Comparison of ENCODE assay signal across 1 cellular context in genomic region chr16:19717781-19718623, GRCh38.
TF ChIP-seq lines count a peak whose summit lies in the region.

A gene with protein sequence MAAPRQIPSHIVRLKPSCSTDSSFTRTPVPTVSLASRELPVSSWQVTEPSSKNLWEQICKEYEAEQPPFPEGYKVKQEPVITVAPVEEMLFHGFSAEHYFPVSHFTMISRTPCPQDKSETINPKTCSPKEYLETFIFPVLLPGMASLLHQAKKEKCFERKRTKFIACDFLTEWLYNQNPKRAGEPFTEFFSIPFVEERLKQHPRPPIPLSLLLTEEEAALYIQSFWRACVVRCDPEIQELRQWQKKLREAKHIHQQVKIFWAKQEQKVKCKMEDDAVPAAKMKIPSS (plus strand): TSS chr16:19718271. CDS start chr16:19718307, 36 bp downstream.
A gene with protein sequence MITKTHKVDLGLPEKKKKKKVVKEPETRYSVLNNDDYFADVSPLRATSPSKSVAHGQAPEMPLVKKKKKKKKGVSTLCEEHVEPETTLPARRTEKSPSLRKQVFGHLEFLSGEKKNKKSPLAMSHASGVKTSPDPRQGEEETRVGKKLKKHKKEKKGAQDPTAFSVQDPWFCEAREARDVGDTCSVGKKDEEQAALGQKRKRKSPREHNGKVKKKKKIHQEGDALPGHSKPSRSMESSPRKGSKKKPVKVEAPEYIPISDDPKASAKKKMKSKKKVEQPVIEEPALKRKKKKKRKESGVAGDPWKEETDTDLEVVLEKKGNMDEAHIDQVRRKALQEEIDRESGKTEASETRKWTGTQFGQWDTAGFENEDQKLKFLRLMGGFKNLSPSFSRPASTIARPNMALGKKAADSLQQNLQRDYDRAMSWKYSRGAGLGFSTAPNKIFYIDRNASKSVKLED (minus strand): TSS chr16:19718227. CDS start chr16:19715035, 3,192 bp downstream.

TF ChIP-seq in HepG2, 621 proteins besides CTCF, POLR2A, EP300 and RAD21 (continued from another document and continues in another):
- TF ChIP-seq, protein P1, sequence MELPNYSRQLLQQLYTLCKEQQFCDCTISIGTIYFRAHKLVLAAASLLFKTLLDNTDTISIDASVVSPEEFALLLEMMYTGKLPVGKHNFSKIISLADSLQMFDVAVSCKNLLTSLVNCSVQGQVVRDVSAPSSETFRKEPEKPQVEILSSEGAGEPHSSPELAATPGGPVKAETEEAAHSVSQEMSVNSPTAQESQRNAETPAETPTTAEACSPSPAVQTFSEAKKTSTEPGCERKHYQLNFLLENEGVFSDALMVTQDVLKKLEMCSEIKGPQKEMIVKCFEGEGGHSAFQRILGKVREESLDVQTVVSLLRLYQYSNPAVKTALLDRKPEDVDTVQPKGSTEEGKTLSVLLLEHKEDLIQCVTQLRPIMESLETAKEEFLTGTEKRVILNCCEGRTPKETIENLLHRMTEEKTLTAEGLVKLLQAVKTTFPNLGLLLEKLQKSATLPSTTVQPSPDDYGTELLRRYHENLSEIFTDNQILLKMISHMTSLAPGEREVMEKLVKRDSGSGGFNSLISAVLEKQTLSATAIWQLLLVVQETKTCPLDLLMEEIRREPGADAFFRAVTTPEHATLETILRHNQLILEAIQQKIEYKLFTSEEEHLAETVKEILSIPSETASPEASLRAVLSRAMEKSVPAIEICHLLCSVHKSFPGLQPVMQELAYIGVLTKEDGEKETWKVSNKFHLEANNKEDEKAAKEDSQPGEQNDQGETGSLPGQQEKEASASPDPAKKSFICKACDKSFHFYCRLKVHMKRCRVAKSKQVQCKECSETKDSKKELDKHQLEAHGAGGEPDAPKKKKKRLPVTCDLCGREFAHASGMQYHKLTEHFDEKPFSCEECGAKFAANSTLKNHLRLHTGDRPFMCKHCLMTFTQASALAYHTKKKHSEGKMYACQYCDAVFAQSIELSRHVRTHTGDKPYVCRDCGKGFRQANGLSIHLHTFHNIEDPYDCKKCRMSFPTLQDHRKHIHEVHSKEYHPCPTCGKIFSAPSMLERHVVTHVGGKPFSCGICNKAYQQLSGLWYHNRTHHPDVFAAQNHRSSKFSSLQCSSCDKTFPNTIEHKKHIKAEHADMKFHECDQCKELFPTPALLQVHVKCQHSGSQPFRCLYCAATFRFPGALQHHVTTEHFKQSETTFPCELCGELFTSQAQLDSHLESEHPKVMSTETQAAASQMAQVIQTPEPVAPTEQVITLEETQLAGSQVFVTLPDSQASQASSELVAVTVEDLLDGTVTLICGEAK (IDR thresholded peaks at IDR 0.05) = peak; percentile 94
- TF ChIP-seq, protein P1 (CRISPR knock-in tag; IDR thresholded peaks at IDR 0.05) = peak; percentile 77
- TF ChIP-seq ISX (CRISPR knock-in tag; conservative IDR thresholded peaks at IDR 0.05) = peak; percentile 70; the same call in 1 of the 2 replicates
- peak; percentile 97 for TF ChIP-seq ARNT2 (CRISPR knock-in tag; IDR thresholded peaks at IDR 0.05; ENCODE audit: low read depth)
- TF ChIP-seq, protein P2, sequence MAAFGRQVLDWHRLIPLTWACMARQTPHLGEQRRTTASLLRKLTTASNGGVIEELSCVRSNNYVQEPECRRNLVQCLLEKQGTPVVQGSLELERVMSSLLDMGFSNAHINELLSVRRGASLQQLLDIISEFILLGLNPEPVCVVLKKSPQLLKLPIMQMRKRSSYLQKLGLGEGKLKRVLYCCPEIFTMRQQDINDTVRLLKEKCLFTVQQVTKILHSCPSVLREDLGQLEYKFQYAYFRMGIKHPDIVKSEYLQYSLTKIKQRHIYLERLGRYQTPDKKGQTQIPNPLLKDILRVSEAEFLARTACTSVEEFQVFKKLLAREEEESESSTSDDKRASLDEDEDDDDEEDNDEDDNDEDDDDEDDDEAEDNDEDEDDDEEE (CRISPR knock-in tag; IDR thresholded peaks at IDR 0.05) = peak; percentile 38; the same call in 1 of the 2 replicates
- TF ChIP-seq ZNF776 (CRISPR knock-in tag; IDR thresholded peaks at IDR 0.05) = peak; percentile 97
- peak; percentile 100 for TF ChIP-seq HDAC1 (CRISPR knock-in tag; IDR thresholded peaks at IDR 0.05)
- TF ChIP-seq, protein P3, sequence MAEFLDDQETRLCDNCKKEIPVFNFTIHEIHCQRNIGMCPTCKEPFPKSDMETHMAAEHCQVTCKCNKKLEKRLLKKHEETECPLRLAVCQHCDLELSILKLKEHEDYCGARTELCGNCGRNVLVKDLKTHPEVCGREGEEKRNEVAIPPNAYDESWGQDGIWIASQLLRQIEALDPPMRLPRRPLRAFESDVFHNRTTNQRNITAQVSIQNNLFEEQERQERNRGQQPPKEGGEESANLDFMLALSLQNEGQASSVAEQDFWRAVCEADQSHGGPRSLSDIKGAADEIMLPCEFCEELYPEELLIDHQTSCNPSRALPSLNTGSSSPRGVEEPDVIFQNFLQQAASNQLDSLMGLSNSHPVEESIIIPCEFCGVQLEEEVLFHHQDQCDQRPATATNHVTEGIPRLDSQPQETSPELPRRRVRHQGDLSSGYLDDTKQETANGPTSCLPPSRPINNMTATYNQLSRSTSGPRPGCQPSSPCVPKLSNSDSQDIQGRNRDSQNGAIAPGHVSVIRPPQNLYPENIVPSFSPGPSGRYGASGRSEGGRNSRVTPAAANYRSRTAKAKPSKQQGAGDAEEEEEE (CRISPR knock-in tag; IDR thresholded peaks at IDR 0.05; ENCODE audit: borderline replicate concordance) = peak; percentile 48; the same call in 1 of the 2 replicates
- TF ChIP-seq, protein P4, sequence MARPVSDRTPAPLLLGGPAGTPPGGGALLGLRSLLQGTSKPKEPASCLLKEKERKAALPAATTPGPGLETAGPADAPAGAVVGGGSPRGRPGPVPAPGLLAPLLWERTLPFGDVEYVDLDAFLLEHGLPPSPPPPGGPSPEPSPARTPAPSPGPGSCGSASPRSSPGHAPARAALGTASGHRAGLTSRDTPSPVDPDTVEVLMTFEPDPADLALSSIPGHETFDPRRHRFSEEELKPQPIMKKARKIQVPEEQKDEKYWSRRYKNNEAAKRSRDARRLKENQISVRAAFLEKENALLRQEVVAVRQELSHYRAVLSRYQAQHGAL (CRISPR knock-in tag; IDR thresholded peaks at IDR 0.05; ENCODE audit: not compliant biosample characterization) = no peak
- TF ChIP-seq ZSCAN20 (CRISPR knock-in tag; IDR thresholded peaks at IDR 0.05; ENCODE audit: borderline replicate concordance) = peak; percentile 12; the same call in 1 of the 2 replicates
- TF ChIP-seq FIP1L1 (IDR thresholded peaks at IDR 0.05; ENCODE audit: borderline replicate concordance, insufficient read depth, low read depth, low read length) = no peak
- TF ChIP-seq, protein P5, sequence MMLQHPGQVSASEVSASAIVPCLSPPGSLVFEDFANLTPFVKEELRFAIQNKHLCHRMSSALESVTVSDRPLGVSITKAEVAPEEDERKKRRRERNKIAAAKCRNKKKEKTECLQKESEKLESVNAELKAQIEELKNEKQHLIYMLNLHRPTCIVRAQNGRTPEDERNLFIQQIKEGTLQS (CRISPR knock-in tag; IDR thresholded peaks at IDR 0.05) = peak; percentile 53; the same call in 1 of the 2 replicates
- TF ChIP-seq HOXA5 (CRISPR knock-in tag; IDR thresholded peaks at IDR 0.05) = peak; percentile 85
- TF ChIP-seq ZNF430 (CRISPR knock-in tag; IDR thresholded peaks at IDR 0.05) = peak; percentile 93
- 0 out of 2 replicates have a peak, but pooled peaks have one; percentile 33 for TF ChIP-seq HOXD1 (CRISPR knock-in tag; IDR thresholded peaks at IDR 0.05)
- no peak; the same call in 1 of the 2 replicates for TF ChIP-seq ZFP62 (CRISPR knock-in tag; IDR thresholded peaks at IDR 0.05)
- TF ChIP-seq ZNF672 (CRISPR knock-in tag; IDR thresholded peaks at IDR 0.05) = no peak
- peak; percentile 98 for TF ChIP-seq NRL (CRISPR knock-in tag; IDR thresholded peaks at IDR 0.05; ENCODE audit: borderline replicate concordance)
- TF ChIP-seq ATAD3A (CRISPR knock-in tag; IDR thresholded peaks at IDR 0.05) = no peak
- TF ChIP-seq ZNF510 (CRISPR knock-in tag; IDR thresholded peaks at IDR 0.05; ENCODE audit: low read depth) = peak; percentile 97; the same call in 1 of the 2 replicates
- TF ChIP-seq ZFP41 (CRISPR knock-in tag; IDR thresholded peaks at IDR 0.05; ENCODE audit: borderline replicate concordance) = peak; percentile 90
- TF ChIP-seq ZMYM4 (CRISPR knock-in tag; IDR thresholded peaks at IDR 0.05) = peak; percentile 90
- TF ChIP-seq ZFY (CRISPR knock-in tag; IDR thresholded peaks at IDR 0.05) = peak; percentile 98
- TF ChIP-seq ZNF619 (CRISPR knock-in tag; IDR thresholded peaks at IDR 0.05) = peak; percentile 85; the same call in 1 of the 2 replicates
- TF ChIP-seq CBX5 (CRISPR knock-in tag; IDR thresholded peaks at IDR 0.05; ENCODE audit: borderline replicate concordance) = peak; percentile 61; the same call in 1 of the 2 replicates
- TF ChIP-seq PREB (CRISPR knock-in tag; IDR thresholded peaks at IDR 0.05) = no peak; the same call in 1 of the 2 replicates
- TF ChIP-seq, protein P6, sequence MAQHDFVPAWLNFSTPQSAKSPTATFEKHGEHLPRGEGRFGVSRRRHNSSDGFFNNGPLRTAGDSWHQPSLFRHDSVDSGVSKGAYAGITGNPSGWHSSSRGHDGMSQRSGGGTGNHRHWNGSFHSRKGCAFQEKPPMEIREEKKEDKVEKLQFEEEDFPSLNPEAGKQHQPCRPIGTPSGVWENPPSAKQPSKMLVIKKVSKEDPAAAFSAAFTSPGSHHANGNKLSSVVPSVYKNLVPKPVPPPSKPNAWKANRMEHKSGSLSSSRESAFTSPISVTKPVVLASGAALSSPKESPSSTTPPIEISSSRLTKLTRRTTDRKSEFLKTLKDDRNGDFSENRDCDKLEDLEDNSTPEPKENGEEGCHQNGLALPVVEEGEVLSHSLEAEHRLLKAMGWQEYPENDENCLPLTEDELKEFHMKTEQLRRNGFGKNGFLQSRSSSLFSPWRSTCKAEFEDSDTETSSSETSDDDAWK (CRISPR knock-in tag; IDR thresholded peaks at IDR 0.05) = no peak
- TF ChIP-seq ZNF614 (CRISPR knock-in tag; IDR thresholded peaks at IDR 0.05; ENCODE audit: borderline replicate concordance) = peak; percentile 55; the same call in 1 of the 2 replicates
- TF ChIP-seq TGIF2 (CRISPR knock-in tag; IDR thresholded peaks at IDR 0.05) = peak; percentile 56
- TF ChIP-seq, protein P7, sequence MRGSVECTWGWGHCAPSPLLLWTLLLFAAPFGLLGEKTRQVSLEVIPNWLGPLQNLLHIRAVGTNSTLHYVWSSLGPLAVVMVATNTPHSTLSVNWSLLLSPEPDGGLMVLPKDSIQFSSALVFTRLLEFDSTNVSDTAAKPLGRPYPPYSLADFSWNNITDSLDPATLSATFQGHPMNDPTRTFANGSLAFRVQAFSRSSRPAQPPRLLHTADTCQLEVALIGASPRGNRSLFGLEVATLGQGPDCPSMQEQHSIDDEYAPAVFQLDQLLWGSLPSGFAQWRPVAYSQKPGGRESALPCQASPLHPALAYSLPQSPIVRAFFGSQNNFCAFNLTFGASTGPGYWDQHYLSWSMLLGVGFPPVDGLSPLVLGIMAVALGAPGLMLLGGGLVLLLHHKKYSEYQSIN (CRISPR knock-in tag; IDR thresholded peaks at IDR 0.05; ENCODE audit: borderline replicate concordance) = no peak
- TF ChIP-seq RFX3 (CRISPR knock-in tag; IDR thresholded peaks at IDR 0.05) = peak; percentile 97
- peak; percentile 75 for TF ChIP-seq PATZ1 (CRISPR knock-in tag; IDR thresholded peaks at IDR 0.05)
- peak; percentile 95 for TF ChIP-seq KDM2A (CRISPR knock-in tag; IDR thresholded peaks at IDR 0.05; ENCODE audit: borderline replicate concordance, low read depth)
- no peak for TF ChIP-seq HMGA1 (CRISPR knock-in tag; conservative IDR thresholded peaks at IDR 0.05)
- no peak for TF ChIP-seq FOSL1 (CRISPR knock-in tag; IDR thresholded peaks at IDR 0.05; ENCODE audit: borderline replicate concordance)
- peak; percentile 34; the same call in 1 of the 2 replicates for TF ChIP-seq ZNF660 (CRISPR knock-in tag; IDR thresholded peaks at IDR 0.05; ENCODE audit: borderline replicate concordance, low read depth)
